ENCODE assay signal across 1 cellular context in genomic region chr11:66652651-66653050, GRCh38.
TF ChIP-seq lines count a peak whose summit lies in the region.

No MANE protein-coding gene starts in this region.

TF ChIP-seq in HepG2, 621 proteins besides CTCF, POLR2A, EP300 and RAD21:
- TF ChIP-seq NR2C2 (CRISPR knock-in tag; IDR thresholded peaks at IDR 0.05; ENCODE audit: borderline replicate concordance) (no peak), KLF13 (CRISPR knock-in tag; IDR thresholded peaks at IDR 0.05) (no peak), ZFYVE20 (CRISPR knock-in tag; IDR thresholded peaks at IDR 0.05; ENCODE audit: borderline replicate concordance, low read depth) (no peak), NFKBIZ (CRISPR knock-in tag; IDR thresholded peaks at IDR 0.05) (no peak), ZNF557 (CRISPR knock-in tag; IDR thresholded peaks at IDR 0.05) (no peak), ZNF136 (CRISPR knock-in tag; IDR thresholded peaks at IDR 0.05; ENCODE audit: low read depth) (no peak), ZNF431 (CRISPR knock-in tag; IDR thresholded peaks at IDR 0.05; ENCODE audit: borderline replicate concordance, low read depth) (no peak), IRF1 (CRISPR knock-in tag; IDR thresholded peaks at IDR 0.05; ENCODE audit: low read depth) (no peak), HDAC1 (CRISPR knock-in tag; IDR thresholded peaks at IDR 0.05) (no peak)
